ENCODE assay signal across 30 cellular contexts in the genomic region with DNA sequence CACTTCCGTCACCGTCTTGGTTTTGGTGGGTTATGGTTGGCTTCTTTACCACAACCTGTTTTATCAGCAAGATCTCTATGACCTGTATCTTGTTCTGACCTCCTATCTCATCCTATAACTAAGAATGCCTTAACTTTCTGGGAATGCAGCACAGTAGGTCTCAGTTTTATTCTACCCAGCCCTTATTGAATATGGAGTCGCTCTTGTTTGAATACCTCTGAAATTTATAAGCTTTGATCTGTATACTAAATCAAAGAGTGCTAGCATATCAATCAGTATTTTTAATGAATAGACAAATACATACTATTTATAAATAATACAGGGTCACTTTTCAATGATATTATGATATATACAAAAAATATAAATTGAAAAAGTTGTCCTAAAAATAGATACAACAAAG.
"Had no signal": no experiment of that assay in that cellular context is flagged by ENCODE, and none has a peak within 500 bp of the region (broad histone marks: within the 10 kb centered on the region; RNA-seq: fewer than 3 reads in every experiment).

No MANE protein-coding gene starts in this region.

- DNase-seq: Karpas-422, Kasumi-1, MM.1S, NCI-H1048, NCI-H1092, NCI-H1092 treated with DMSO at 0.1 percent for 48 hours, NCI-H1105, NCI-H1105 treated with DMSO at 0.1 percent for 48 hours, NCI-H1417, NCI-H1417 treated with DMSO at 0.1 percent for 48 hours, NCI-H1436, NCI-H1436 treated with DMSO at 0.1 percent for 48 hours, NCI-H146, NCI-H1694, NCI-H1694 treated with DMSO at 0.1 percent for 48 hours, NCI-H187, NCI-H187 treated with DMSO at 0.1 percent for 48 hours, NCI-H1930, NCI-H2029, NCI-H2029 treated with DMSO at 0.1 percent for 48 hours, NCI-H2081, NCI-H2081 treated with DMSO at 0.1 percent for 48 hours, NCI-H2107, NCI-H2171, NCI-H2171 treated with DMSO at 0.1 percent for 48 hours, NCI-H2227 treated with DMSO at 0.1 percent for 48 hours, NCI-H345, NCI-H510A, NCI-H510A treated with DMSO at 0.1 percent for 48 hours had no signal

- H3K4me3 ChIP-seq: MG63 had no signal

- H3K36me3 ChIP-seq: MG63 had no signal

- H3K9me3 ChIP-seq: MG63 had no signal

- H3K27me3 ChIP-seq: MG63 had no signal
